8 cellular contexts compared by ENCODE assay signal in genomic region chr12:48788522-48788851, GRCh38. TPM values are rescaled to one million over a fixed set of nuclear protein-coding genes. Genes with fewer than 3 reads are reported as not detected.
A peak's percentile ranks its signal among the peaks of the same experiment; 100 is the strongest.
DNase-seq lines count a peak whose midpoint lies in the region; ATAC-seq, FAIRE-seq and TF ChIP-seq lines count a peak whose summit lies in the region.

No MANE protein-coding gene starts in this region.

- no peak overlapping the region for H3K27ac Mint-ChIP-seq in CD4-positive, alpha-beta T cell

- H3K27me3 ChIP-seq in CD4-positive, alpha-beta T cell (ENCODE audit: control insufficient read depth, insufficient read depth, low read length): peaks cover 33% of the 10 kb centered on the region
- no peaks in the 10 kb centered on the region for H3K27me3 ChIP-seq in PC-9 (ENCODE audit: insufficient read depth, low read depth)
- H3K27me3 ChIP-seq in esophagus (ENCODE audit: control insufficient read depth in 1 of 2, insufficient read depth in 2 of 2, low read length in 2 of 2): no peaks in the 10 kb centered on the region
- H3K27me3 ChIP-seq in pancreas: no peaks in the 10 kb centered on the region

- peak overlapping the region; percentile 40 for H3K4me3 Mint-ChIP-seq in CD4-positive, alpha-beta T cell

- TF ChIP-seq CTCF in CD4-positive, alpha-beta T cell (IDR thresholded peaks at IDR 0.05): no peak
- no peak for TF ChIP-seq CTCF in PC-9 (conservative IDR thresholded peaks at IDR 0.05)
- TF ChIP-seq CTCF in pancreas (IDR thresholded peaks at IDR 0.05): no peak

- H3K4me2 ChIP-seq in PC-9: peak overlapping the region; percentile 99

- H3K4me1 Mint-ChIP-seq in CD4-positive, alpha-beta T cell (ENCODE audit: low read depth): peaks cover 4% of the 10 kb centered on the region

- BruUV-seq in PC-9 (replicated peaks; lab: Mats Ljungman, UMichigan): no TSS peak

- H3K36me3 ChIP-seq in PC-9 (ENCODE audit: low read depth) (no peaks in the 10 kb centered on the region), esophagus (ENCODE audit: control insufficient read depth in 2 of 2, insufficient read depth in 2 of 2, low read length in 1 of 2) (no peaks in the 10 kb centered on the region), pancreas (no peaks in the 10 kb centered on the region)

- peaks cover 56% of the 10 kb centered on the region for H3K27me3 Mint-ChIP-seq in CD4-positive, alpha-beta T cell

- H4K20me1 ChIP-seq in PC-9 (ENCODE audit: insufficient read depth): no peaks in the 10 kb centered on the region

- peaks cover 29% of the 10 kb centered on the region for H3K4me1 ChIP-seq in PC-9 (replicated peaks; ENCODE audit: insufficient read depth)
- peaks cover 3 to 13% of the 10 kb centered on the region in 2 donors for H3K4me1 ChIP-seq in esophagus (ENCODE audit: control insufficient read depth in 2 of 2, insufficient read depth in 2 of 2, low read length in 1 of 2)
- peaks cover 0 to 19% (median 15%) of the 10 kb centered on the region in 3 donors for H3K4me1 ChIP-seq in pancreas

- peak overlapping the region; percentile 88 for H2AFZ ChIP-seq in PC-9

- no peak overlapping the region for H3K27ac ChIP-seq in CD4-positive, alpha-beta T cell (ENCODE audit: low read depth, low read length)
- 0 out of 2 replicates have a peak overlapping the region, but pooled peaks have one; percentile 3 for H3K27ac ChIP-seq in PC-9
- H3K27ac ChIP-seq in esophagus (ENCODE audit: low read depth in 2 of 2, low read length in 1 of 2): peak overlapping the region; percentile 76 to 80
- peak overlapping the region in 3 of 4 donors; percentile 16 to 66 (median 50) for H3K27ac ChIP-seq in pancreas

- peaks cover 40% of the 10 kb centered on the region for H3K79me2 ChIP-seq in PC-9 (ENCODE audit: low read depth)

- intact Hi-C loops in CD4-positive, alpha-beta T cell (cut with DNase I, micrococcal nuclease): no loop called here
- intact Hi-C loops in PC-9 (cut with micrococcal nuclease; ENCODE audit: unreplicated experiment): loop anchor here (2.0 kb wide), 1 partner anchor 72 kb away; the partner anchor contains the start of gene CCNT1
- intact Hi-C loops in pancreas (cut with DNase I): no loop called here

- H3K4me3 ChIP-seq in PC-9 (peak overlapping the region; percentile 89), esophagus (ENCODE audit: low read depth in 1 of 2, low read length in 2 of 2) (peak overlapping the region; percentile 85 to 91), pancreas (peak overlapping the region; percentile 63 to 98 (median 85))

- no peak for FAIRE-seq in pancreas (lab: Jason Lieb, UNC)
- no peak for FAIRE-seq in RCC 7860 (lab: Jason Lieb, UNC)

- H3F3A ChIP-seq in PC-9 (ENCODE audit: insufficient read depth, low read depth): no peaks in the 10 kb centered on the region; the same call in 1 of the 2 replicates

- ATAC-seq in CD4-positive, alpha-beta T cell (ENCODE audit: poor library complexity): no peak
- ATAC-seq in pancreas: peak in 3 of 4 donors; percentile 8 to 11 (median 9)

- CTCF ChIA-PET in CD4-positive, alpha-beta T cell (lab: Charles Lee): no interaction called here
- CTCF ChIA-PET in PC-9 (lab: Charles Lee): interaction anchor here (0.6 kb wide), 2 partner anchors 35 to 210 kb away, joined by 3 to 14 read pairs; no protein-coding TSS in a partner anchor

- H3K9me2 ChIP-seq in PC-9 (ENCODE audit: insufficient read depth): no peaks in the 10 kb centered on the region

- DNase-seq in CD4-positive, alpha-beta T cell: no peak
- DNase-seq in PC-9 (no peak), pancreas (peak in 2 of 6 donors; percentile 25 to 82), RCC 7860 (ENCODE audit: low spot score) (no peak), DMS114 treated with DMSO at 0.1 percent for 48 hours (lab: John Stamatoyannopoulos, UW; ENCODE audit: unreplicated experiment) (no peak), hippocampal formation (lab: John Stamatoyannopoulos, UW) (no peak), Ammon's horn (ENCODE audit: low spot score) (no peak)

- H3K36me3 Mint-ChIP-seq in CD4-positive, alpha-beta T cell (ENCODE audit: low read depth): no peaks in the 10 kb centered on the region

- POLR2A ChIA-PET in CD4-positive, alpha-beta T cell (lab: Charles Lee): interaction anchor here (0.6 kb wide), 1 partner anchor 25 kb away, joined by 5 read pairs; no protein-coding TSS in a partner anchor
- POLR2A ChIA-PET in PC-9 (lab: Charles Lee; ENCODE audit: unreplicated experiment): interaction anchor here (0.6 to 1.9 kb wide), 3 partner anchors 8 to 960 kb away, joined by 3 to 27 read pairs (median 5); no protein-coding TSS in a partner anchor

- 1 to 2% methylated on average over 19 to 25 of the region's 25 CpGs for WGBS in esophagus, 2 donors
- 0 to 1% methylated on average over 25 of the region's 25 CpGs for WGBS in pancreas, 2 donors

- no peaks in the 10 kb centered on the region for H3K9me3 Mint-ChIP-seq in CD4-positive, alpha-beta T cell

- no peaks in the 10 kb centered on the region for H3K9me3 ChIP-seq in CD4-positive, alpha-beta T cell (ENCODE audit: control insufficient read depth, low read length)
- H3K9me3 ChIP-seq in PC-9 (ENCODE audit: insufficient read depth, low read depth) (no peaks in the 10 kb centered on the region), esophagus (ENCODE audit: control insufficient read depth in 2 of 2, insufficient read depth in 1 of 2, low read depth in 1 of 2, low read length in 1 of 2) (no peaks in the 10 kb centered on the region), pancreas (no peaks in the 10 kb centered on the region)

RNA-seq across cellular contexts. Expression of gene ADCY6, which starts 0.4 kb away (rescaled TPM):
- total RNA-seq in CD4-positive, alpha-beta T cell: not detected
- 48.3 and 61.9 TPM in 2 replicates for total RNA-seq in PC-9 (2021)
- polyA plus RNA-seq in esophagus: 10 to 100 TPM in 1 of 2 donors, 1 to 10 TPM in 1; 7.2 to 18.5 TPM
- 10 to 100 TPM; 12.9 to 29.0 (median 20.2) TPM for total RNA-seq in pancreas
- 10 to 100 TPM; 31.7 to 53.4 TPM for polyA plus RNA-seq in pancreas

RNA-seq across cellular contexts. Expression of gene CACNB3, which starts 29.8 kb away (rescaled TPM):
- 1 to 10 TPM; 3.9 to 5.7 TPM for total RNA-seq in CD4-positive, alpha-beta T cell
- total RNA-seq in PC-9 (2021): 35.4 TPM in 2 replicates
- 10 to 100 TPM; 21.5 to 24.3 TPM for polyA plus RNA-seq in esophagus
- total RNA-seq in pancreas: 10 to 100 TPM in 1 of 6 donors, 1 to 10 TPM in 5; 1.3 to 16.3 (median 4.3) TPM
- polyA plus RNA-seq in pancreas: 1 to 10 TPM; 6.5 to 8.9 TPM

Comparison
In these comparisons a context has a peak if more than half of its experiments do, and no peak if none do; other contexts are left out.
1. RNA of gene ADCY6, which starts 0.4 kb away (total RNA-seq): 48.3 to 61.9 TPM in PC-9 and 12.9 to 29.0 TPM in pancreas; not detected in CD4-positive, alpha-beta T cell; every median in the first group is over 10 times any median in the second.
2. Peak in every context shown above with its lines, with median percentiles within 50 percentile points of each other: H3K4me3 ChIP-seq.